Comparison of ENCODE assay signal across 38 cellular contexts in the genomic region with DNA sequence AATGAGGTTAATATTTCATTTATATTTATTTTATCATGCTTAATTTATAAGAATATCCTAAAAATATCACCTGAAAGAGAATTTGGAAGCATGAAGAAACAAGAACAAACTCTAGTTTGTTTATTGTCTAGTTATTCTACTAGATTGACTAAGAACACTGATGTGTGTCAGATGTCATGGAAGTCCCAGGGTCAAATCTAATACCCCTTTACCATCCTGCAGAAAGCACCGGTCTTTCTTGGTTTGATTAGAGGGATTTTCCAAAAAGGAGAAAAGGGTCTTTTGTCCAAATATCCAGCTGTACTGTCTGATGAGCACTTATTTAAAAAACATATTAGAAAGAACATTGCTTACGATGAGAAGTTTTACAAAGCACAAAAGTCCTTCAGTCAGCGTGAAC. TPM values are rescaled to one million over a fixed set of nuclear protein-coding genes. Genes with fewer than 3 reads are reported as not detected.
"Had no signal": no experiment of that assay in that cellular context is flagged by ENCODE, and none has a peak within 500 bp of the region (broad histone marks: within the 10 kb centered on the region; RNA-seq: fewer than 3 reads in every experiment).

No MANE protein-coding gene starts in this region.

- H3K4me1 ChIP-seq: adrenal gland, ascending aorta, body of pancreas, breast epithelium had no signal

- ATAC-seq: activated naive CD4-positive, alpha-beta T cell treated with anti-CD3 and anti-CD28 coated beads, Interleukin-2, amount 50 U/mL, for 72 hours; activated naive CD8-positive, alpha-beta T cell treated with anti-CD3 and anti-CD28 coated beads, Interleukin-2, amount 50 U/mL, for 24 hours; activated T-cell treated with anti-CD3 and anti-CD28 coated beads, Interleukin-2, amount 50 U/mL, for 4 hours; activated T-cell treated with anti-CD3 and anti-CD28 coated beads, Interleukin-2, amount 50 U/mL, for 72 hours; activated T-helper 17 cell treated with anti-CD3 and anti-CD28 coated beads, Interleukin-2, amount 50 U/mL, for 72 hours; body of pancreas had no signal

- FAIRE-seq: astrocyte, bronchial epithelial cell, colon had no signal

- H3K27me3 ChIP-seq: adrenal gland, ascending aorta, body of pancreas, brain microvascular endothelial cell, breast epithelium had no signal

- H3K27ac ChIP-seq: adrenal gland, ascending aorta, body of pancreas, brain microvascular endothelial cell, breast epithelium, cardiac muscle cell had no signal

- DNase-seq: activated effector memory CD4-positive, alpha-beta T cell treated with anti-CD3 and anti-CD28 coated beads, Interleukin-2, amount 50 U/mL, for 16 hours; activated effector memory CD4-positive, alpha-beta T cell treated with Interleukin-2 at 50 U/mL for 16 hours; activated gamma-delta T cell; activated gamma-delta T cell treated with Interleukin-2 at 50 U/mL for 16 hours; activated naive CD4-positive, alpha-beta T cell; activated naive CD4-positive, alpha-beta T cell treated with anti-CD3 and anti-CD28 coated beads for 36 hours; activated naive CD4-positive, alpha-beta T cell treated with anti-CD3 and anti-CD28 coated beads, Interleukin-2, amount 10 ng/mL, durations not matched to agents 7 days and 5 days; activated naive CD4-positive, alpha-beta T cell treated with anti-CD3 and anti-CD28 coated beads, Interleukin-2, amount 50 U/mL, for 16 hours; activated naive CD4-positive, alpha-beta T cell treated with Interleukin-2 at 50 U/mL for 16 hours; activated naive CD8-positive, alpha-beta T cell treated with anti-CD3 and anti-CD28 coated beads for 36 hours; activated naive CD8-positive, alpha-beta T cell treated with anti-CD3 and anti-CD28 coated beads, Interleukin-2, amount 10 ng/mL, durations not matched to agents 7 days and 5 days; activated naive CD8-positive, alpha-beta T cell treated with anti-CD3 and anti-CD28 coated beads, Interleukin-2, amount 50 U/mL, for 24 hours; activated T-cell treated with anti-CD3 and anti-CD28 coated beads, Interleukin-2, amount 50 U/mL, for 24 hours; activated T-cell treated with anti-CD3 and anti-CD28 coated beads, Interleukin-2, amount 50 U/mL, for 4 hours; activated T-cell treated with anti-CD3 and anti-CD28 coated beads, Interleukin-2, amount 50 U/mL, for 48 hours; activated T-cell treated with anti-CD3 and anti-CD28 coated beads, Interleukin-2, amount 50 U/mL, for 72 hours; adrenal gland; amniotic stem cell; amygdala; anterior cingulate cortex; aorta; body of pancreas; brain microvascular endothelial cell; caudate nucleus; cerebellar nuclear complex had no signal

- H3K4me3 ChIP-seq: adrenal gland, ascending aorta, body of pancreas, breast epithelium, cardiac muscle cell had no signal

- H3K36me3 ChIP-seq: adrenal gland, ascending aorta, brain microvascular endothelial cell, breast epithelium, cardiac muscle cell had no signal

- H3K9me3 ChIP-seq: adrenal gland, ascending aorta, body of pancreas, breast epithelium had no signal

RNA-seq across cellular contexts. Expression of gene CR2, which starts 20.7 kb away (rescaled TPM):
- total RNA-seq: activated T-helper 1 cell treated with anti-CD3 and anti-CD28 coated beads, Interleukin-12 subunit alpha, Interleukin-12 subunit beta, Interleukin-2, Interleukin-4 antibody, amounts not matched to agents 30 ng/mL and 10 ng/mL and 1 ng/mL, durations not matched to agents 14 hours and 24 hours and 36 hours; activated T-helper 2 cell treated with anti-CD3 and anti-CD28 coated beads, Interferon-gamma antibody, Interleukin-2, Interleukin-4, amounts not matched to agents 10 μg/mL and 5 μg/mL and 100 μg/mL, durations not matched to agents 14 hours and 24 hours and 36 hours; ascending aorta; body of pancreas; bronchial epithelial cell; cardiac muscle cell; cardiac septum; cerebellum; chondrocyte had no signal
- polyA plus RNA-seq: cardiac muscle cell had no signal
